In the genomic region with DNA sequence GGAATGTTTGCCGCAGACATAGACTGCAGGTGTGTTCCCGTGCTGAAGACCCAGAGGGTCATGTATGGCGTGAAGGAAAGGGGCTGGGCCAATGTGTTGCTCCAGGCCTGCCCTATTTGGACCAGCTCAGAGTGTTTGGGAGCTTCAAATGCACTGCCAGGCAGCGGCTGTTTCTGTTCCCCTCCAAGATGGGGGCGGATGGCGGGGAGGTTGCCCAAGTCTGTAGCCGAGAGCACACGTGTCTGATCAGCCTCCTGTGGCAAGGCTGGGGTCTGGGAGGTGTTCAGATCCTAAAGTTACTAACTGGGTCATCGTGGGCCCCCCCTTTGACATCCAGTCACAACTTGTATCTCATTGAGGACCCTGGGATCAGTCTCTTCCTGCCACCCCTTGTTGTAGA, we compare ENCODE assay signal across 21 cellular contexts. TPM values are rescaled to one million over a fixed set of nuclear protein-coding genes. Genes with fewer than 3 reads are reported as not detected.
"Had no signal": no experiment of that assay in that cellular context is flagged by ENCODE, and none has a peak within 500 bp of the region (broad histone marks: within the 10 kb centered on the region; RNA-seq: fewer than 3 reads in every experiment).

No MANE protein-coding gene starts in this region.

- H3K9me3 ChIP-seq: colonic mucosa, testis, upper lobe of right lung had no signal

- H3K27ac ChIP-seq: colonic mucosa, spleen, testis, tibial nerve, upper lobe of right lung had no signal

- H3K4me3 ChIP-seq: colonic mucosa, spleen, testis, tibial nerve, upper lobe of right lung had no signal

- H3K4me1 ChIP-seq: colonic mucosa, tibial nerve, upper lobe of right lung had no signal

- H3K36me3 ChIP-seq: colonic mucosa, spleen, tibial nerve, upper lobe of right lung had no signal

- DNase-seq: colonic mucosa; dermis blood vessel endothelial cell; erythroblast; foreskin melanocyte; head of caudate nucleus; hippocampal formation; kidney glomerular epithelial cell; mesendoderm; naive B cell; occipital lobe; spleen; stimulated activated CD4-positive, alpha-beta T cell treated with anti-CD3 and anti-CD28 coated beads, Interleukin-2, amount 100 ng/mL, for 24 hours; stimulated activated CD4-positive, alpha-beta T cell treated with anti-CD3 and anti-CD28 coated beads, Interleukin-4, amount 100 ng/mL, for 4 hours; stimulated activated naive B cell treated with anti-CD40 and anti-IgM and Interleukin-4, amounts not matched to agents 10 μg/mL and 1 μg/mL and 100 μg/mL, for 72 hours; stimulated activated naive CD8-positive, alpha-beta T cell treated with anti-CD3 and anti-CD28 coated beads, Interleukin-15, amount 100 ng/mL, for 72 hours; testis; upper lobe of right lung had no signal

- H3K27me3 ChIP-seq: colonic mucosa, testis had no signal

- FAIRE-seq: endothelial cell of umbilical vein had no signal

RNA-seq across cellular contexts. Expression of a gene that starts 45.5 kb away (rescaled TPM):
- total RNA-seq: dermis blood vessel endothelial cell, endothelial cell of umbilical vein, lung microvascular endothelial cell, skeletal muscle tissue had no signal
- polyA plus RNA-seq: endothelial cell of umbilical vein had no signal
